Comparison of ENCODE assay signal across 8 cellular contexts in the genomic region with DNA sequence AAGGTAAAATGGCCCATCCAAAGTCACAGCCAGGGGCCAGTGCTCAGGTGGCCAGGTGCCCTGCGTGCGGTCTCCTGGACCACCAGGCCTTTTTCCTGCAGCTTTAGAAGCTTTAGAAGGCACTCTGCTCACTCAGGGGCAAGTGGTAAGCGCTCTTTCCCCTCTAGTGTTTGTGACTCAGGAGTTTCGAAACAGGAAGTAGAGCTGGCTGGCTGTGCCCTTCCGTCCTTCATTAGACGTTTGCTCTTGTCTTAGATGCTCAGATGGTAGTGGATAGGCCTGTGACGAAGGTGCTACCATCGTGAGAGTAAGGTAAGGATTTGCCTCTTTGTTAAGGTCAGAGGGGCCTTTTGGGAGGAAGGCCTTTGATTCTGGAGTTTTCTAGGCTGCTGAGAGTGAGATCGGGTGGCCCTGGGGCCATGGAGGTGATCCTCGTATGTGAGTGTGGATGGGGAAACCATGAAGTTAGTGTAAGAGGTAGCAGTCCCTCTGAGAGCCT. TPM values are rescaled to one million over a fixed set of nuclear protein-coding genes. Genes with fewer than 3 reads are reported as not detected.
DNase-seq lines count a peak whose midpoint lies in the region; ATAC-seq and TF ChIP-seq lines count a peak whose summit lies in the region.

A gene (plus strand): TSS at position 235 of the 499 bp plus-strand sequence. CDS start 5,951 bp downstream, outside the sequence.

- peak within 1 kb of the TSS; percentile 78 for H3K9ac ChIP-seq in DND-41 (ENCODE audit: low read depth, low read length)

- TF ChIP-seq CTCF in DND-41 (IDR thresholded peaks at IDR 0.05; ENCODE audit: borderline replicate concordance, extremely low read depth, low read length, poor library complexity, severe bottlenecking) (no peak), adrenal gland (IDR thresholded peaks at IDR 0.05) (no peak)

- H3K4me3 ChIP-seq in DND-41 (ENCODE audit: low read depth in 1 of 2, low read length in 2 of 2) = peak within 1 kb of the TSS; percentile 36 to 63
- H3K4me3 ChIP-seq in adrenal gland = peak within 1 kb of the TSS in 1 of 4 donors; percentile 54

- H3K36me3 ChIP-seq in DND-41 (ENCODE audit: insufficient read depth, low read length) (peaks cover under 1% of the 10 kb centered on the region), adrenal gland (replicated peaks in 1 of 2) (no peaks in the 10 kb centered on the region)

- H3K79me2 ChIP-seq in DND-41 (ENCODE audit: insufficient read depth, low read length) = peaks cover 81% of the 10 kb centered on the region

- 58 to 78% (median 63%) methylated on average over 10 of the region's 10 CpGs for WGBS in adrenal gland, 4 donors

- TF ChIP-seq POLR2A in adrenal gland (IDR thresholded peaks at IDR 0.05) = peak in 1 of 2 donors; percentile 26

- peak; percentile 60 for ATAC-seq in DND-41 (ENCODE audit: insufficient read depth, low read depth)
- ATAC-seq in HG03175 (IDR thresholded peaks at IDR 0.05; ENCODE audit: unreplicated experiment) = peak; percentile 39
- peak; percentile 27 for ATAC-seq in left lobe of liver
- no peak for ATAC-seq in GM21447 (IDR thresholded peaks at IDR 0.05; ENCODE audit: unreplicated experiment)
- ATAC-seq in HG03571 (IDR thresholded peaks at IDR 0.05; ENCODE audit: unreplicated experiment) = no peak

- H3K9me3 ChIP-seq in DND-41 (ENCODE audit: insufficient read depth, low read length, severe bottlenecking) (no peaks in the 10 kb centered on the region), adrenal gland (replicated peaks in 1 of 3) (no peaks in the 10 kb centered on the region)

- H3K27ac ChIP-seq in DND-41 (ENCODE audit: low read length) = peak within 1 kb of the TSS; percentile 94
- peak within 1 kb of the TSS in 3 of 5 donors; percentile 15 to 68 (median 60) for H3K27ac ChIP-seq in adrenal gland

- peaks cover 96% of the 10 kb centered on the region for H3K4me1 ChIP-seq in DND-41 (ENCODE audit: insufficient read depth, low read length)
- H3K4me1 ChIP-seq in adrenal gland (replicated peaks in 1 of 2) = peaks cover 22 to 37% of the 10 kb centered on the region in 2 donors

- H2AFZ ChIP-seq in DND-41 (ENCODE audit: low read depth, low read length) = peak within 1 kb of the TSS; percentile 66

- peak within 1 kb of the TSS; percentile 83 for H3K4me2 ChIP-seq in DND-41 (ENCODE audit: insufficient read depth, low read length)

- H4K20me1 ChIP-seq in DND-41 (ENCODE audit: insufficient read depth, low read length) = peaks cover 25% of the 10 kb centered on the region

- intact Hi-C loops in T-helper 1 cell treated with Interleukin-12 subunit alpha and Interleukin-12 subunit beta and Interleukin-4 antibody, amounts not matched to agents 30 ng/mL and 1 ng/mL, for 36 hours (cut with micrococcal nuclease) = loop anchor here (1.0 to 10.0 kb wide), 5 partner anchors 8 to 1374 kb away; a partner anchor contains a TSS
- intact Hi-C loops in adrenal gland (cut with DNase I) = loop anchor here in 1 of 2 donors (10.0 kb wide), 1 partner anchor 94 kb away; a partner anchor contains a TSS

- DNase-seq in DND-41 (peak; percentile 78), adrenal gland (peak in 6 of 7 donors; percentile 29 to 64 (median 40)), left lobe of liver (ENCODE audit: low spot score) (no peak)
- DNase-seq in stimulated activated CD8-positive, alpha-beta memory T cell treated with anti-CD3 and anti-CD28 coated beads, Interleukin-15, amount 100 ng/mL, for 48 hours (ENCODE audit: low read depth in 2 of 2) = peak; percentile 51 to 53

- H3K27me3 ChIP-seq in DND-41 (ENCODE audit: insufficient read depth, low read length, poor library complexity) (no peaks in the 10 kb centered on the region), adrenal gland (no peaks in the 10 kb centered on the region)

RNA-seq across cellular contexts. Expression of the gene that starts here (rescaled TPM):
- total RNA-seq in T-helper 1 cell treated with Interleukin-12 subunit alpha and Interleukin-12 subunit beta and Interleukin-4 antibody, amounts not matched to agents 30 ng/mL and 1 ng/mL, for 36 hours = 107 and 120 TPM in 2 replicates
- total RNA-seq in adrenal gland (10 to 100 TPM in 7 of 8 donors, 1 to 10 TPM in 1; 9.1 to 55.8 (median 20.8) TPM), left lobe of liver (7.6 TPM)
- 10 to 100 TPM in 2 of 3 donors, 1 to 10 TPM in 1; 8.2 to 20.6 (median 11.4) TPM for polyA plus RNA-seq in adrenal gland

Comparison
In these comparisons a context has a peak if more than half of its experiments do, and no peak if none do; other contexts are left out.
1. ATAC-seq: peak in DND-41 (single experiment), HG03175 (single experiment) and left lobe of liver (single experiment); none in GM21447 (single experiment) and HG03571 (single experiment).